In genomic region chr16:46920402-46921068, GRCh38 we compare ENCODE assay signal across 14 cellular contexts. TPM values are rescaled to one million over a fixed set of nuclear protein-coding genes. Genes with fewer than 3 reads are reported as not detected.
DNase-seq lines count a peak whose midpoint lies in the region; ATAC-seq and TF ChIP-seq lines count a peak whose summit lies in the region.
"Had no signal": no experiment of that assay in that cellular context is flagged by ENCODE, and none has a peak within 500 bp of the region (broad histone marks: within the 10 kb centered on the region; RNA-seq: fewer than 3 reads in every experiment).

No MANE protein-coding gene starts in this region.

- no peak overlapping the region for H3K4me3 ChIP-seq in prostate gland
- H3K4me3 ChIP-seq in effector memory CD4-positive, alpha-beta T cell (ENCODE audit: insufficient read depth, low read depth, low read length, poor library complexity, severe bottlenecking): no peak overlapping the region
- H3K4me3 ChIP-seq: SJSA1 had no signal

- peaks cover 0 to 6% of the 10 kb centered on the region in 2 donors for H3K36me3 ChIP-seq in prostate gland
- H3K36me3 ChIP-seq in effector memory CD4-positive, alpha-beta T cell (ENCODE audit: control insufficient read depth, insufficient read depth, low read length): no peaks in the 10 kb centered on the region

- CTCF ChIA-PET in RWPE1 (lab: Yijun Ruan, JAX): interaction anchor here (2.7 kb wide), 1 partner anchor 9 kb away, joined by 16 read pairs; no protein-coding TSS in a partner anchor

- POLR2A ChIA-PET in RWPE1 (lab: Yijun Ruan, JAX; ENCODE audit: low non-redundant PET): no interaction called here

- intact Hi-C loops in prostate gland (cut with DNase I): no loop called here

- WGBS in prostate gland: 38% methylated on average over 9 of the region's 9 CpGs

- no peak for ATAC-seq in HG03045 (IDR thresholded peaks at IDR 0.05; ENCODE audit: unreplicated experiment)
- ATAC-seq: foreskin keratinocyte had no signal

- TF ChIP-seq CTCF in C4-2B (conservative IDR thresholded peaks at IDR 0.05) (no peak), RWPE1 (conservative IDR thresholded peaks at IDR 0.05; ENCODE audit: low read depth) (no peak), prostate gland (IDR thresholded peaks at IDR 0.05) (no peak)

- peaks cover 12% of the 10 kb centered on the region for H3K4me1 ChIP-seq in prostate gland (replicated peaks)
- no peaks in the 10 kb centered on the region for H3K4me1 ChIP-seq in effector memory CD4-positive, alpha-beta T cell (ENCODE audit: control insufficient read depth, insufficient read depth, low read length, poor library complexity, severe bottlenecking)
- H3K4me1 ChIP-seq: foreskin keratinocyte, SJSA1 had no signal

- H3K27ac ChIP-seq in C4-2B (peak overlapping the region; percentile 79), RWPE1 (0 out of 2 replicates have a peak overlapping the region, but pooled peaks have one; percentile 19), prostate gland (peak overlapping the region; percentile 56 to 76)
- H3K27ac ChIP-seq in effector memory CD4-positive, alpha-beta T cell (ENCODE audit: insufficient read depth, low read length, poor library complexity, severe bottlenecking): no peak overlapping the region
- H3K27ac ChIP-seq: foreskin keratinocyte, SJSA1 had no signal

- no peak for TF ChIP-seq POLR2A in prostate gland (IDR thresholded peaks at IDR 0.05)

- no peaks in the 10 kb centered on the region for H3K9me3 ChIP-seq in prostate gland
- no peaks in the 10 kb centered on the region for H3K9me3 ChIP-seq in effector memory CD4-positive, alpha-beta T cell (ENCODE audit: control insufficient read depth, low read length)
- H3K9me3 ChIP-seq: SJSA1 had no signal

- DNase-seq in RWPE1 (ENCODE audit: low spot score) (no peak), left kidney (ENCODE audit: low read depth, low spot score) (peak; percentile 39), prostate gland (ENCODE audit: low spot score) (peak; percentile 83), iPS-NIHi7 (ENCODE audit: extremely low spot score) (no peak), COR-L47 (lab: John Stamatoyannopoulos, UW) (no peak)
- no peak for DNase-seq in effector memory CD4-positive, alpha-beta T cell
- DNase-seq: activated CD4-positive, alpha-beta T cell treated with anti-CD3 and anti-CD28 coated beads for 4 hours; effector CD8-positive, alpha-beta T cell; foreskin keratinocyte; HCEC 1CT; T-helper 9 cell had no signal

- H3K27me3 ChIP-seq in prostate gland (replicated peaks; ENCODE audit: insufficient read depth): no peaks in the 10 kb centered on the region
- H3K27me3 ChIP-seq in effector memory CD4-positive, alpha-beta T cell (replicated peaks; ENCODE audit: control insufficient read depth, insufficient read depth, low read length, poor library complexity, severe bottlenecking): no peaks in the 10 kb centered on the region
- H3K27me3 ChIP-seq: foreskin keratinocyte, SJSA1 had no signal

RNA-seq across cellular contexts. Expression of gene GPT2, which starts 36.4 kb away (rescaled TPM):
- total RNA-seq in prostate gland: 10 to 100 TPM; 49.8 to 64.6 TPM

RNA-seq across cellular contexts. Expression of gene DNAJA2, which starts 52.9 kb away (rescaled TPM):
- total RNA-seq in prostate gland: 10 to 100 TPM; 41.1 to 64.4 TPM

Comparison
In these comparisons a context has a peak if more than half of its experiments do, and no peak if none do; other contexts are left out.
1. DNase-seq: peak in left kidney (single experiment) and prostate gland (single experiment); none in RWPE1 (single experiment), effector memory CD4-positive, alpha-beta T cell (0 of 3), iPS-NIHi7 (single experiment) and COR-L47 (single experiment).